ENCODE assay signal across 1 cellular context in the genomic region with DNA sequence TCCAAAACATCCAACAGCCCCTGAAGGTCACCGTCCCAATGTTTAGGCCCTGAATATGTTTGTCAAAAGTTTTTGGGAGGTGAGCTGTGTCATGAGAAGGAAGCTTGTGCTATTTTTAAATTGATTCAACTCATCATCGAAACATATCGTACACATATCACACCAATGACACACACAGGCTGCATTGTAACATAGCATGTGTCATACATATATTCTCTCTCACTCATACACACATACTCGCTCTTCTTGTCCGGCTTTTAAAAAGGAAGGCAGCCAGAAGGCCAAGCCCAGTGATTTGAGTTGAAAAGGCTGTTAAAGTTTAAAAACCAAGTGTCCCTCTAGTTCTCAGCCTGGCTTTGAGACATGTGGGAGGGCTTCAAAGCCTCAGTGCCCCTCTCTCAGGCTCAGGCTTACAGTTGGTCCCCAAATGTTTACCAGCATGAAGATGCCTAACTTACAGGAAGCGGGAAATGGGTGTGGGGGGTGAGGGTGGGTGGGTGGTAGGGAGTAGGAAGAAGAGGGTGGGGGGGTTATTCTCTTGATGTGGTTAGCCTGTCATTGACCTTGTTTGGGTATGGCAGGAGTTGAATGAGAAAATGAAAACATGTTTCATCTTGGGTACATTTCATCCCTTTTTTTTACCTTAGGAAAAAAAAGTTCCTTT.
TF ChIP-seq lines count a peak whose summit lies in the region.

No MANE protein-coding gene starts in this region.

TF ChIP-seq in WTC11, 78 proteins besides CTCF, POLR2A, EP300 and RAD21:
- TF ChIP-seq, protein P1, sequence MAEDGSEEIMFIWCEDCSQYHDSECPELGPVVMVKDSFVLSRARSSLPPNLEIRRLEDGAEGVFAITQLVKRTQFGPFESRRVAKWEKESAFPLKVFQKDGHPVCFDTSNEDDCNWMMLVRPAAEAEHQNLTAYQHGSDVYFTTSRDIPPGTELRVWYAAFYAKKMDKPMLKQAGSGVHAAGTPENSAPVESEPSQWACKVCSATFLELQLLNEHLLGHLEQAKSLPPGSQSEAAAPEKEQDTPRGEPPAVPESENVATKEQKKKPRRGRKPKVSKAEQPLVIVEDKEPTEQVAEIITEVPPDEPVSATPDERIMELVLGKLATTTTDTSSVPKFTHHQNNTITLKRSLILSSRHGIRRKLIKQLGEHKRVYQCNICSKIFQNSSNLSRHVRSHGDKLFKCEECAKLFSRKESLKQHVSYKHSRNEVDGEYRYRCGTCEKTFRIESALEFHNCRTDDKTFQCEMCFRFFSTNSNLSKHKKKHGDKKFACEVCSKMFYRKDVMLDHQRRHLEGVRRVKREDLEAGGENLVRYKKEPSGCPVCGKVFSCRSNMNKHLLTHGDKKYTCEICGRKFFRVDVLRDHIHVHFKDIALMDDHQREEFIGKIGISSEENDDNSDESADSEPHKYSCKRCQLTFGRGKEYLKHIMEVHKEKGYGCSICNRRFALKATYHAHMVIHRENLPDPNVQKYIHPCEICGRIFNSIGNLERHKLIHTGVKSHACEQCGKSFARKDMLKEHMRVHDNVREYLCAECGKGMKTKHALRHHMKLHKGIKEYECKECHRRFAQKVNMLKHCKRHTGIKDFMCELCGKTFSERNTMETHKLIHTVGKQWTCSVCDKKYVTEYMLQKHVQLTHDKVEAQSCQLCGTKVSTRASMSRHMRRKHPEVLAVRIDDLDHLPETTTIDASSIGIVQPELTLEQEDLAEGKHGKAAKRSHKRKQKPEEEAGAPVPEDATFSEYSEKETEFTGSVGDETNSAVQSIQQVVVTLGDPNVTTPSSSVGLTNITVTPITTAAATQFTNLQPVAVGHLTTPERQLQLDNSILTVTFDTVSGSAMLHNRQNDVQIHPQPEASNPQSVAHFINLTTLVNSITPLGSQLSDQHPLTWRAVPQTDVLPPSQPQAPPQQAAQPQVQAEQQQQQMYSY (CRISPR knock-in tag; IDR thresholded peaks at IDR 0.05) = no peak
- TF ChIP-seq ZNF232 (CRISPR knock-in tag; IDR thresholded peaks at IDR 0.05) = no peak
- TF ChIP-seq, protein P2, sequence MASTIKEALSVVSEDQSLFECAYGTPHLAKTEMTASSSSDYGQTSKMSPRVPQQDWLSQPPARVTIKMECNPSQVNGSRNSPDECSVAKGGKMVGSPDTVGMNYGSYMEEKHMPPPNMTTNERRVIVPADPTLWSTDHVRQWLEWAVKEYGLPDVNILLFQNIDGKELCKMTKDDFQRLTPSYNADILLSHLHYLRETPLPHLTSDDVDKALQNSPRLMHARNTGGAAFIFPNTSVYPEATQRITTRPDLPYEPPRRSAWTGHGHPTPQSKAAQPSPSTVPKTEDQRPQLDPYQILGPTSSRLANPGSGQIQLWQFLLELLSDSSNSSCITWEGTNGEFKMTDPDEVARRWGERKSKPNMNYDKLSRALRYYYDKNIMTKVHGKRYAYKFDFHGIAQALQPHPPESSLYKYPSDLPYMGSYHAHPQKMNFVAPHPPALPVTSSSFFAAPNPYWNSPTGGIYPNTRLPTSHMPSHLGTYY (CRISPR knock-in tag; IDR thresholded peaks at IDR 0.05) = no peak
- TF ChIP-seq ESRRA (CRISPR knock-in tag; IDR thresholded peaks at IDR 0.05; ENCODE audit: borderline replicate concordance) = no peak
- TF ChIP-seq ZBTB21 (CRISPR knock-in tag; IDR thresholded peaks at IDR 0.05; ENCODE audit: borderline replicate concordance) = no peak
- TF ChIP-seq CBFB (CRISPR knock-in tag; IDR thresholded peaks at IDR 0.05; ENCODE audit: low read depth) = no peak
- no peak for TF ChIP-seq EMX1 (CRISPR knock-in tag; IDR thresholded peaks at IDR 0.05)
- no peak for TF ChIP-seq SMAD3 (CRISPR knock-in tag; IDR thresholded peaks at IDR 0.05; ENCODE audit: borderline replicate concordance)
- TF ChIP-seq, protein P3, sequence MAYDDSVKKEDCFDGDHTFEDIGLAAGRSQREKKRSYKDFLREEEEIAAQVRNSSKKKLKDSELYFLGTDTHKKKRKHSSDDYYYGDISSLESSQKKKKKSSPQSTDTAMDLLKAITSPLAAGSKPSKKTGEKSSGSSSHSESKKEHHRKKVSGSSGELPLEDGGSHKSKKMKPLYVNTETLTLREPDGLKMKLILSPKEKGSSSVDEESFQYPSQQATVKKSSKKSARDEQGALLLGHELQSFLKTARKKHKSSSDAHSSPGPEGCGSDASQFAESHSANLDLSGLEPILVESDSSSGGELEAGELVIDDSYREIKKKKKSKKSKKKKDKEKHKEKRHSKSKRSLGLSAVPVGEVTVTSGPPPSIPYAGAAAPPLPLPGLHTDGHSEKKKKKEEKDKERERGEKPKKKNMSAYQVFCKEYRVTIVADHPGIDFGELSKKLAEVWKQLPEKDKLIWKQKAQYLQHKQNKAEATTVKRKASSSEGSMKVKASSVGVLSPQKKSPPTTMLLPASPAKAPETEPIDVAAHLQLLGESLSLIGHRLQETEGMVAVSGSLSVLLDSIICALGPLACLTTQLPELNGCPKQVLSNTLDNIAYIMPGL (CRISPR knock-in tag; IDR thresholded peaks at IDR 0.05) = no peak
